8 cellular contexts compared by ENCODE assay signal in genomic region chr15:40694706-40695468, GRCh38. TPM values are rescaled to one million over a fixed set of nuclear protein-coding genes. Genes with fewer than 3 reads are reported as not detected.
DNase-seq lines count a peak whose midpoint lies in the region; ATAC-seq and TF ChIP-seq lines count a peak whose summit lies in the region.

Gene RAD51, plus strand, starts transcription at chr15:40695174. Its CDS starts 3,585 bp downstream, at chr15:40698759.

- peak within 1 kb of the TSS; percentile 99 to 100 for H3K4me3 Mint-ChIP-seq in CD14-positive monocyte
- peak within 1 kb of the TSS; percentile 98 for H3K4me3 Mint-ChIP-seq in dendritic cell treated with granulocyte-macrophage colony-stimulating factor and Interleukin-4, amounts not matched to agents 40 ng/mL and 50 ng/mL, for 4 days

- no peaks in the 10 kb centered on the region for H3K27me3 ChIP-seq in left lung

- peaks cover 0 to 9% of the 10 kb centered on the region in 2 donors for H3K36me3 ChIP-seq in left lung

- DNase-seq in CD14-positive monocyte (ENCODE audit: low spot score): peak; percentile 97
- peak; percentile 75 for DNase-seq in NCI-H748 treated with DMSO at 0.1 percent for 48 hours (lab: John Stamatoyannopoulos, UW)
- DNase-seq in activated CD4-positive, alpha-beta T cell treated with anti-CD3 and anti-CD28 coated beads, Interleukin-2, amount 50 U/mL, for 24 hours (ENCODE audit: low read depth in 1 of 2, low spot score in 1 of 2): peak; percentile 82 to 88
- peak; percentile 97 to 98 for DNase-seq in left lung
- DNase-seq in stimulated activated CD4-positive, alpha-beta T cell treated with anti-CD3 and anti-CD28 coated beads, Interleukin-2, amount 100 ng/mL, for 4 hours (ENCODE audit: low read depth): peak; percentile 88

- peaks cover 30% of the 10 kb centered on the region for H3K4me1 Mint-ChIP-seq in CD14-positive monocyte
- H3K4me1 Mint-ChIP-seq in dendritic cell treated with granulocyte-macrophage colony-stimulating factor and Interleukin-4, amounts not matched to agents 40 ng/mL and 50 ng/mL, for 4 days (ENCODE audit: low read depth): peaks cover 25% of the 10 kb centered on the region

- TF ChIP-seq CTCF in CD14-positive monocyte (IDR thresholded peaks at IDR 0.05) (no peak), left lung (IDR thresholded peaks at IDR 0.05) (no peak)

- peak within 1 kb of the TSS; percentile 86 to 87 for H3K4me3 ChIP-seq in left lung

- peak; percentile 85 for ATAC-seq in GM19395 (IDR thresholded peaks at IDR 0.05; ENCODE audit: unreplicated experiment)
- ATAC-seq in HG03565 (IDR thresholded peaks at IDR 0.05; ENCODE audit: unreplicated experiment): peak; percentile 76
- ATAC-seq in left lung: peak; percentile 97

- H3K9me3 Mint-ChIP-seq in CD14-positive monocyte: no peaks in the 10 kb centered on the region
- H3K9me3 Mint-ChIP-seq in dendritic cell treated with granulocyte-macrophage colony-stimulating factor and Interleukin-4, amounts not matched to agents 40 ng/mL and 50 ng/mL, for 4 days: no peaks in the 10 kb centered on the region

- H3K9me3 ChIP-seq in left lung: no peaks in the 10 kb centered on the region

- intact Hi-C loops in CD14-positive monocyte (cut with micrococcal nuclease) (loop anchor here (1.0 to 10.0 kb wide), 8 partner anchors 62 to 200 kb away; partner anchors contain the start of genes DNAJC17 (in 2 of the 2), ZFYVE19 (in 2 of the 2), C15orf62 (in 1 of the 2) and CCDC32 (in 1 of the 2)), left lung (cut with DNase I) (no loop called here)
- intact Hi-C loops in dendritic cell treated with granulocyte-macrophage colony-stimulating factor and Interleukin-4, amounts not matched to agents 40 ng/mL and 50 ng/mL, for 4 days (cut with micrococcal nuclease): loop anchor here (2.0 kb wide), 1 partner anchor 100 kb away; the partner anchor contains the start of gene KNL1

- peaks cover 4 to 22% of the 10 kb centered on the region in 2 donors for H3K4me1 ChIP-seq in left lung

- peak within 1 kb of the TSS; percentile 88 to 97 (median 96) for H3K27ac Mint-ChIP-seq in CD14-positive monocyte
- peak within 1 kb of the TSS; percentile 89 for H3K27ac Mint-ChIP-seq in dendritic cell treated with granulocyte-macrophage colony-stimulating factor and Interleukin-4, amounts not matched to agents 40 ng/mL and 50 ng/mL, for 4 days

- no peaks in the 10 kb centered on the region for H3K27me3 Mint-ChIP-seq in CD14-positive monocyte (ENCODE audit: low read depth in 3 of 3)
- no peaks in the 10 kb centered on the region for H3K27me3 Mint-ChIP-seq in dendritic cell treated with granulocyte-macrophage colony-stimulating factor and Interleukin-4, amounts not matched to agents 40 ng/mL and 50 ng/mL, for 4 days

- peak within 1 kb of the TSS; percentile 98 to 99 for H3K27ac ChIP-seq in left lung

- H3K36me3 Mint-ChIP-seq in CD14-positive monocyte: peaks cover 13 to 19% of the 10 kb centered on the region in 2 donors
- H3K36me3 Mint-ChIP-seq in dendritic cell treated with granulocyte-macrophage colony-stimulating factor and Interleukin-4, amounts not matched to agents 40 ng/mL and 50 ng/mL, for 4 days (ENCODE audit: low read depth): peaks cover 23% of the 10 kb centered on the region

RNA-seq across cellular contexts. Expression of gene RAD51, which starts in this region (rescaled TPM):
- under 1 TPM in 1 of 2 donors, not detected in 1; 0.61 TPM for polyA plus RNA-seq in CD14-positive monocyte
- 1 to 10 TPM; 4.4 to 4.8 TPM for total RNA-seq in left lung

Comparison
In these comparisons a context has a peak if more than half of its experiments do, and no peak if none do; other contexts are left out.
1. Peak in every context shown above with its lines: DNase-seq, ATAC-seq, H3K4me3 ChIP-seq and H3K27ac ChIP-seq.
2. Peak in DNase-seq in CD14-positive monocyte; RNA of the gene not detected or under 1 TPM.
3. intact Hi-C loops: an anchor here in CD14-positive monocyte (1.0 to 10.0 kb wide) and dendritic cell treated with granulocyte-macrophage colony-stimulating factor and Interleukin-4, amounts not matched to agents 40 ng/mL and 50 ng/mL, for 4 days (2.0 kb wide); none called in left lung.